In genomic region chr3:39587113-39587512, GRCh38 we compare ENCODE assay signal across 33 cellular contexts.
"Had no signal": no experiment of that assay in that cellular context is flagged by ENCODE, and none has a peak within 500 bp of the region (broad histone marks: within the 10 kb centered on the region; RNA-seq: fewer than 3 reads in every experiment).

No MANE protein-coding gene starts in this region.

- H3K27me3 ChIP-seq: adrenal gland, body of pancreas, brain microvascular endothelial cell, breast epithelium had no signal

- DNase-seq: activated B cell treated with CpG ODN at 0.5 μM for 24 hours; activated CD4-positive, alpha-beta memory T cell treated with anti-CD3 and anti-CD28 coated beads for 36 hours; activated CD4-positive, alpha-beta T cell treated with anti-CD3 and anti-CD28 coated beads for 4 hours; activated CD4-positive, alpha-beta T cell treated with anti-CD3 and anti-CD28 coated beads, Interleukin-2, amount 10 ng/mL, durations not matched to agents 24 days and 14 days; activated CD4-positive, alpha-beta T cell treated with anti-CD3 and anti-CD28 coated beads, Interleukin-2, amount 50 U/mL, for 1 hour; activated CD4-positive, alpha-beta T cell treated with anti-CD3 and anti-CD28 coated beads, Interleukin-2, amount 50 U/mL, for 4 hours; activated CD4-positive, CD25-positive, alpha-beta regulatory T cell treated with anti-CD3 and anti-CD28 coated beads, Interleukin-2, amount 50 U/mL, for 72 hours; activated CD8-positive, alpha-beta memory T cell treated with anti-CD3 and anti-CD28 coated beads, Interleukin-2, amount 50 U/mL, for 4 hours; activated CD8-positive, alpha-beta T cell treated with anti-CD3 and anti-CD28 coated beads for 36 hours; activated effector memory CD4-positive, alpha-beta T cell treated with anti-CD3 and anti-CD28 coated beads, Interleukin-2, amount 50 U/mL, for 16 hours; activated gamma-delta T cell treated with Interleukin-2 at 50 U/mL for 16 hours; activated naive CD4-positive, alpha-beta T cell; activated naive CD4-positive, alpha-beta T cell treated with anti-CD3 and anti-CD28 coated beads for 36 hours; activated naive CD4-positive, alpha-beta T cell treated with anti-CD3 and anti-CD28 coated beads, Interleukin-2, amount 50 U/mL, for 16 hours; activated naive CD8-positive, alpha-beta T cell treated with anti-CD3 and anti-CD28 coated beads for 36 hours; activated T-cell treated with anti-CD3 and anti-CD28 coated beads for 4 hours; activated T-cell treated with anti-CD3 and anti-CD28 coated beads, Interleukin-2, amount 50 U/mL, for 1 hour; activated T-cell treated with anti-CD3 and anti-CD28 coated beads, Interleukin-2, amount 50 U/mL, for 4 hours; activated T-cell treated with anti-CD3 and anti-CD28 coated beads, Interleukin-2, amount 50 U/mL, for 72 hours; adrenal gland; amniotic stem cell; aorta; body of pancreas; brain microvascular endothelial cell; central memory CD4-positive, alpha-beta T cell; T-helper 9 cell had no signal

- ATAC-seq: activated CD8-positive, alpha-beta T cell treated with anti-CD3 and anti-CD28 coated beads for 36 hours; activated naive CD4-positive, alpha-beta T cell treated with anti-CD3 and anti-CD28 coated beads, Interleukin-2, amount 50 U/mL, for 72 hours; activated T-cell treated with anti-CD3 and anti-CD28 coated beads, Interleukin-2, amount 50 U/mL, for 4 hours; activated T-cell treated with anti-CD3 and anti-CD28 coated beads, Interleukin-2, amount 50 U/mL, for 72 hours; activated T-helper 17 cell treated with anti-CD3 and anti-CD28 coated beads, Interleukin-2, amount 50 U/mL, for 72 hours; body of pancreas had no signal

- H3K4me3 ChIP-seq: adrenal gland, body of pancreas, breast epithelium had no signal

- H3K27ac ChIP-seq: adrenal gland, body of pancreas, brain microvascular endothelial cell, breast epithelium, VCaP had no signal

- FAIRE-seq: astrocyte, colon, TTC549 had no signal

- H3K36me3 ChIP-seq: adrenal gland, brain microvascular endothelial cell, breast epithelium had no signal

- H3K9me3 ChIP-seq: adrenal gland, body of pancreas, breast epithelium had no signal

- H3K4me1 ChIP-seq: adrenal gland, body of pancreas, breast epithelium had no signal
